Comparison of ENCODE assay signal across 1 cellular context in genomic region chr17:75904749-75905521, GRCh38.
A peak's percentile ranks its signal among the peaks of the same experiment; 100 is the strongest.
TF ChIP-seq lines count a peak whose summit lies in the region.

TSS of gene MRPL38 (minus strand) at chr17:75904884. CDS start at chr17:75904875, 9 bp downstream.

TF ChIP-seq in K562, 482 proteins besides CTCF, POLR2A, EP300 and RAD21 (continued from another document):
- TF ChIP-seq, protein P1, sequence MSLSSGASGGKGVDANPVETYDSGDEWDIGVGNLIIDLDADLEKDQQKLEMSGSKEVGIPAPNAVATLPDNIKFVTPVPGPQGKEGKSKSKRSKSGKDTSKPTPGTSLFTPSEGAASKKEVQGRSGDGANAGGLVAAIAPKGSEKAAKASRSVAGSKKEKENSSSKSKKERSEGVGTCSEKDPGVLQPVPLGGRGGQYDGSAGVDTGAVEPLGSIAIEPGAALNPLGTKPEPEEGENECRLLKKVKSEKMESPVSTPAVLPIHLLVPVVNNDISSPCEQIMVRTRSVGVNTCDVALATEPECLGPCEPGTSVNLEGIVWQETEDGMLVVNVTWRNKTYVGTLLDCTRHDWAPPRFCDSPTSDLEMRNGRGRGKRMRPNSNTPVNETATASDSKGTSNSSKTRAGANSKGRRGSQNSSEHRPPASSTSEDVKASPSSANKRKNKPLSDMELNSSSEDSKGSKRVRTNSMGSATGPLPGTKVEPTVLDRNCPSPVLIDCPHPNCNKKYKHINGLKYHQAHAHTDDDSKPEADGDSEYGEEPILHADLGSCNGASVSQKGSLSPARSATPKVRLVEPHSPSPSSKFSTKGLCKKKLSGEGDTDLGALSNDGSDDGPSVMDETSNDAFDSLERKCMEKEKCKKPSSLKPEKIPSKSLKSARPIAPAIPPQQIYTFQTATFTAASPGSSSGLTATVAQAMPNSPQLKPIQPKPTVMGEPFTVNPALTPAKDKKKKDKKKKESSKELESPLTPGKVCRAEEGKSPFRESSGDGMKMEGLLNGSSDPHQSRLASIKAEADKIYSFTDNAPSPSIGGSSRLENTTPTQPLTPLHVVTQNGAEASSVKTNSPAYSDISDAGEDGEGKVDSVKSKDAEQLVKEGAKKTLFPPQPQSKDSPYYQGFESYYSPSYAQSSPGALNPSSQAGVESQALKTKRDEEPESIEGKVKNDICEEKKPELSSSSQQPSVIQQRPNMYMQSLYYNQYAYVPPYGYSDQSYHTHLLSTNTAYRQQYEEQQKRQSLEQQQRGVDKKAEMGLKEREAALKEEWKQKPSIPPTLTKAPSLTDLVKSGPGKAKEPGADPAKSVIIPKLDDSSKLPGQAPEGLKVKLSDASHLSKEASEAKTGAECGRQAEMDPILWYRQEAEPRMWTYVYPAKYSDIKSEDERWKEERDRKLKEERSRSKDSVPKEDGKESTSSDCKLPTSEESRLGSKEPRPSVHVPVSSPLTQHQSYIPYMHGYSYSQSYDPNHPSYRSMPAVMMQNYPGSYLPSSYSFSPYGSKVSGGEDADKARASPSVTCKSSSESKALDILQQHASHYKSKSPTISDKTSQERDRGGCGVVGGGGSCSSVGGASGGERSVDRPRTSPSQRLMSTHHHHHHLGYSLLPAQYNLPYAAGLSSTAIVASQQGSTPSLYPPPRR (CRISPR knock-in tag; IDR thresholded peaks at IDR 0.05; ENCODE audit: borderline replicate concordance): no peak
- TF ChIP-seq SIN3A (IDR thresholded peaks at IDR 0.05; ENCODE audit: borderline replicate concordance in 2 of 2, control insufficient read depth in 1 of 2, low read depth in 2 of 2, low read length in 2 of 2) (peak in 1 of 2 experiments; percentile 69; a peak in 2 of 4 replicates), MECOM (CRISPR knock-in tag; IDR thresholded peaks at IDR 0.05) (no peak), SREBF1 (IDR thresholded peaks at IDR 0.05; ENCODE audit: borderline replicate concordance, low read depth, low read length) (no peak), MEF2A (IDR thresholded peaks at IDR 0.05; ENCODE audit: control insufficient read depth, low read depth, low read length) (no peak), ADNP (tag; IDR thresholded peaks at IDR 0.05) (no peak), CHCHD3 (CRISPR knock-in tag; IDR thresholded peaks at IDR 0.05) (0 out of 2 replicates have a peak, but pooled peaks have one; percentile 6), PREB (CRISPR knock-in tag; IDR thresholded peaks at IDR 0.05) (no peak)
